ENCODE assay signal across 1 cellular context in genomic region chr10:24463683-24464426, GRCh38.
TF ChIP-seq lines count a peak whose summit lies in the region.

No MANE protein-coding gene starts in this region.

TF ChIP-seq in GM12878, 131 proteins besides CTCF, POLR2A, EP300 and RAD21 (continued from another document and continues in another):
- TF ChIP-seq CUX1 (IDR thresholded peaks at IDR 0.05; ENCODE audit: insufficient replicate concordance, low read depth, low read length) (no peak), MLLT1 (IDR thresholded peaks at IDR 0.05) (peak; percentile 60), NFXL1 (IDR thresholded peaks at IDR 0.05; ENCODE audit: borderline replicate concordance) (no peak), SP1 (IDR thresholded peaks at IDR 0.05; ENCODE audit: low read depth, low read length) (no peak), ASH2L (IDR thresholded peaks at IDR 0.05; ENCODE audit: borderline replicate concordance, low read depth) (no peak), EZH2 (IDR thresholded peaks at IDR 0.05; ENCODE audit: borderline replicate concordance, control insufficient read depth, low read depth, low read length) (no peak), MYB (IDR thresholded peaks at IDR 0.05; ENCODE audit: borderline replicate concordance, low read depth, low read length) (no peak), NFIC (IDR thresholded peaks at IDR 0.05; ENCODE audit: low read depth, low read length) (peak; percentile 43; the same call in 1 of the 2 replicates), HDAC2 (IDR thresholded peaks at IDR 0.05) (no peak), E2F8 (IDR thresholded peaks at IDR 0.05; ENCODE audit: low read depth, partially characterized antibody) (no peak), SPI1 (IDR thresholded peaks at IDR 0.05; ENCODE audit: borderline replicate concordance, insufficient read depth, low read depth, low read length) (no peak), ZNF622 (IDR thresholded peaks at IDR 0.05) (no peak), ZBTB4 (CRISPR knock-in tag; IDR thresholded peaks at IDR 0.05) (no peak), SIX5 (IDR thresholded peaks at IDR 0.05; ENCODE audit: low read depth, low read length, severe bottlenecking) (no peak), EGR1 (IDR thresholded peaks at IDR 0.05; ENCODE audit: borderline replicate concordance in 1 of 2, low read depth in 2 of 2, low read length in 2 of 2) (0 out of 3 replicates have a peak, but pooled peaks of 1 of the 2 experiments have one; percentile 32), KDM1A (IDR thresholded peaks at IDR 0.05; ENCODE audit: borderline replicate concordance) (no peak), JUNB (IDR thresholded peaks at IDR 0.05) (peak; percentile 69), CREB1 (IDR thresholded peaks at IDR 0.05; ENCODE audit: low read depth) (no peak), BCL11A (IDR thresholded peaks at IDR 0.05; ENCODE audit: low read depth, low read length) (peak; percentile 65; the same call in 1 of the 2 replicates), MXI1 (IDR thresholded peaks at IDR 0.05; ENCODE audit: low read depth, low read length) (no peak), PAX8 (IDR thresholded peaks at IDR 0.05) (no peak), KLF5 (IDR thresholded peaks at IDR 0.05; ENCODE audit: partially characterized antibody) (no peak), ZNF687 (IDR thresholded peaks at IDR 0.05) (no peak), ATF2 (IDR thresholded peaks at IDR 0.05; ENCODE audit: low read length) (peak; percentile 92), BCLAF1 (IDR thresholded peaks at IDR 0.05) (no peak), TCF7 (IDR thresholded peaks at IDR 0.05; ENCODE audit: borderline replicate concordance) (no peak), GATAD2B (conservative IDR thresholded peaks at IDR 0.05; ENCODE audit: low read depth) (0 out of 2 replicates have a peak, but pooled peaks have one; percentile 20), CEBPZ (IDR thresholded peaks at IDR 0.05; ENCODE audit: low read depth, low read length) (no peak)
